Comparison of ENCODE assay signal across 2 cellular contexts in the genomic region with DNA sequence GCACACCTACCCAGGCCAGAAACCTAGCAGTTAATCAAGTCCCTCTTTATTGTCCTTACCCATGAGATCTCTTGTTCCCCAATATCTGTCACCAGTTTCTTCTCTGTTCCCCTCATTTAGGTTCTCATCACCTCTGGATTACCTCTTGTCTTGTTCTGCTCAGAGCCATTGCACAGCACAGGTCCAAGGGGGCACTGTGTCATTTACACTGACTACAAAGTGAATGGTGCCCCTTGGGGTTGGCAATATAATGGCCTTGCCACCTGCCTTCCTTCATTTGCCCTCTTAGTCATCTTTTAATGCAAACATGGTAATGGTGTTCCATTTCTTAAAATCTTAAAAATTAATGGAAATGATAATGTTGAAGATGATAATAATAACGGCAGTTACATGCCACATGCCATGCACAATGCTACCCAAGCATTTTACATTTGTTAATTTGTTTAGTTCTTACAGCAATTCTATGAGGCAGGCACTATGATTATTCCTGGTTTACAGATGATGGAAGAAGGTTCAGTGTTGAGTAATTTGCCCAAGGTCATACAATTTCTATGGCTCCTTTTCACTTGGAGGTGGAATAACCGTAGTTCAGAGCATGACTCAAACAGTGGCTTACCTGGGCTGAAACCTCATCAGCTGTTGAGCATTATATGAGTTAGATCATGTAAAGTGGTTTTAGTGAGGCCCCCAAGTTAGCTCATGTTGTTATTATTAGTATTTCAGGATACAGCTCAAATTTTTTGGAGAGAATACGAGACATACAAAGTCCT.
TF ChIP-seq lines count a peak whose summit lies in the region.

No MANE protein-coding gene starts in this region.

TF ChIP-seq in SK-N-SH, 30 proteins besides CTCF, POLR2A, EP300 and RAD21 (continued from another document):
- TF ChIP-seq REST (IDR thresholded peaks at IDR 0.05; ENCODE audit: low read depth, low read length) = no peak

TF ChIP-seq in SK-N-SH treated with all-trans-retinoic acid at 6 μM for 48 hours, 23 proteins besides CTCF, POLR2A, EP300 and RAD21 (continued from another document):
- TF ChIP-seq ISL1 (CRISPR knock-in tag; IDR thresholded peaks at IDR 0.05) (no peak), OSR1 (CRISPR knock-in tag; IDR thresholded peaks at IDR 0.05) (no peak)
- TF ChIP-seq, protein P1, sequence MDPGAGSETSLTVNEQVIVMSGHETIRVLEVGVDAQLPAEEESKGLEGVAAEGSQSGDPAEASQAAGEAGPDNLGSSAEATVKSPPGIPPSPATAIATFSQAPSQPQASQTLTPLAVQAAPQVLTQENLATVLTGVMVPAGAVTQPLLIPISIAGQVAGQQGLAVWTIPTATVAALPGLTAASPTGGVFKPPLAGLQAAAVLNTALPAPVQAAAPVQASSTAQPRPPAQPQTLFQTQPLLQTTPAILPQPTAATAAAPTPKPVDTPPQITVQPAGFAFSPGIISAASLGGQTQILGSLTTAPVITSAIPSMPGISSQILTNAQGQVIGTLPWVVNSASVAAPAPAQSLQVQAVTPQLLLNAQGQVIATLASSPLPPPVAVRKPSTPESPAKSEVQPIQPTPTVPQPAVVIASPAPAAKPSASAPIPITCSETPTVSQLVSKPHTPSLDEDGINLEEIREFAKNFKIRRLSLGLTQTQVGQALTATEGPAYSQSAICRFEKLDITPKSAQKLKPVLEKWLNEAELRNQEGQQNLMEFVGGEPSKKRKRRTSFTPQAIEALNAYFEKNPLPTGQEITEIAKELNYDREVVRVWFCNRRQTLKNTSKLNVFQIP (CRISPR knock-in tag; IDR thresholded peaks at IDR 0.05; ENCODE audit: borderline replicate concordance, low read depth) = no peak
- TF ChIP-seq, protein P2, sequence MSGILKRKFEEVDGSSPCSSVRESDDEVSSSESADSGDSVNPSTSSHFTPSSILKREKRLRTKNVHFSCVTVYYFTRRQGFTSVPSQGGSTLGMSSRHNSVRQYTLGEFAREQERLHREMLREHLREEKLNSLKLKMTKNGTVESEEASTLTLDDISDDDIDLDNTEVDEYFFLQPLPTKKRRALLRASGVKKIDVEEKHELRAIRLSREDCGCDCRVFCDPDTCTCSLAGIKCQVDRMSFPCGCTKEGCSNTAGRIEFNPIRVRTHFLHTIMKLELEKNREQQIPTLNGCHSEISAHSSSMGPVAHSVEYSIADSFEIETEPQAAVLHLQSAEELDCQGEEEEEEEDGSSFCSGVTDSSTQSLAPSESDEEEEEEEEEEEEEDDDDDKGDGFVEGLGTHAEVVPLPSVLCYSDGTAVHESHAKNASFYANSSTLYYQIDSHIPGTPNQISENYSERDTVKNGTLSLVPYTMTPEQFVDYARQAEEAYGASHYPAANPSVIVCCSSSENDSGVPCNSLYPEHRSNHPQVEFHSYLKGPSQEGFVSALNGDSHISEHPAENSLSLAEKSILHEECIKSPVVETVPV (CRISPR knock-in tag; IDR thresholded peaks at IDR 0.05) = no peak
